ENCODE assay signal across 22 cellular contexts in genomic region chr17:66799839-66800537, GRCh38. TPM values are rescaled to one million over a fixed set of nuclear protein-coding genes. Genes with fewer than 3 reads are reported as not detected.
A peak's percentile ranks its signal among the peaks of the same experiment; 100 is the strongest.
DNase-seq lines count a peak whose midpoint lies in the region; ATAC-seq, FAIRE-seq and TF ChIP-seq lines count a peak whose summit lies in the region.
"Had no signal": no experiment of that assay in that cellular context is flagged by ENCODE, and none has a peak within 500 bp of the region (broad histone marks: within the 10 kb centered on the region; RNA-seq: fewer than 3 reads in every experiment).

No MANE protein-coding gene starts in this region.

- POLR2A ChIA-PET in HepG2 (lab: Yijun Ruan, JAX) (no interaction called here), OCI-LY7 (lab: Charles Lee) (no interaction called here), GM10248 (lab: Yijun Ruan, JAX) (no interaction called here)

- CTCF ChIA-PET in HepG2 (lab: Yijun Ruan, JAX; ENCODE audit: low intra/inter-chr PET ratio, low total read pairs): no interaction called here
- CTCF ChIA-PET in OCI-LY7 (lab: Charles Lee; ENCODE audit: unreplicated experiment): no interaction called here
- CTCF ChIA-PET in GM10248 (lab: Yijun Ruan, JAX): no interaction called here

- H3K27ac ChIP-seq in right lobe of liver: no peak overlapping the region
- no peak overlapping the region for H3K27ac ChIP-seq in HepG2 (ENCODE audit: extremely low read length, insufficient read depth, low read length)
- no peak overlapping the region for H3K27ac ChIP-seq in OCI-LY7 (ENCODE audit: low read depth, low read length, poor library complexity, severe bottlenecking)
- H3K27ac ChIP-seq in smooth muscle cell (ENCODE audit: low read depth): no peak overlapping the region
- H3K27ac ChIP-seq: RWPE1 had no signal

- H2AFZ ChIP-seq in HepG2 (ENCODE audit: low read length) (no peak overlapping the region), OCI-LY7 (ENCODE audit: low read length) (no peak overlapping the region), smooth muscle cell (ENCODE audit: low read depth) (no peak overlapping the region)

- DNase-seq in right lobe of liver (no peak), HepG2 (ENCODE audit: low spot score) (no peak), OCI-LY7 (ENCODE audit: low spot score) (peak; percentile 15), left ventricle myocardium superior (no peak), middle frontal gyrus (ENCODE audit: extremely low spot score, low spot score) (no peak), GM10248 (ENCODE audit: extremely low spot score) (no peak), smooth muscle cell (lab: John Stamatoyannopoulos, UW; ENCODE audit: unreplicated experiment) (no peak), NCI-H2196 (lab: John Stamatoyannopoulos, UW; ENCODE audit: unreplicated experiment) (no peak)
- DNase-seq: activated CD4-positive, alpha-beta T cell treated with anti-CD3 and anti-CD28 coated beads for 4 hours; activated T-cell treated with anti-CD3 and anti-CD28 coated beads for 4 hours; AML-193; effector memory CD4-positive, alpha-beta T cell; H7; NCI-H2029; NCI-H69; occipital lobe; stimulated activated CD4-positive, alpha-beta T cell treated with anti-CD3 and anti-CD28 coated beads, Interleukin-4, amount 100 ng/mL, for 24 hours; stimulated activated CD8-positive, alpha-beta memory T cell treated with anti-CD3 and anti-CD28 coated beads, Interleukin-4, amount 100 ng/mL, for 48 hours had no signal

- TF ChIP-seq RAD21 in HepG2 (CRISPR knock-in tag; IDR thresholded peaks at IDR 0.05): no peak

- FAIRE-seq in HepG2 (lab: Jason Lieb, UNC): no peak

- 80% methylated on average over 8 of the region's 10 CpGs for WGBS in right lobe of liver (ENCODE audit: insufficient coverage, low coverage, low lambda C conversion rate, missing lambda C conversion rate)
- 88% methylated on average over 10 of the region's 10 CpGs for WGBS in HepG2 (ENCODE audit: low lambda C conversion rate)
- 90% methylated on average over 10 of the region's 10 CpGs for WGBS in smooth muscle cell (ENCODE audit: low lambda C conversion rate)

- TF ChIP-seq CTCF in right lobe of liver (IDR thresholded peaks at IDR 0.05): no peak
- no peak; the same call in 1 of the 2 replicates for TF ChIP-seq CTCF in HepG2 (CRISPR knock-in tag; IDR thresholded peaks at IDR 0.05)
- no peak for TF ChIP-seq CTCF in OCI-LY7 (conservative IDR thresholded peaks at IDR 0.05; ENCODE audit: low read length)
- TF ChIP-seq CTCF in GM10248 (IDR thresholded peaks at IDR 0.05; ENCODE audit: control extremely low read depth, extremely low read depth, low read depth, missing control alignments): no peak
- TF ChIP-seq CTCF in smooth muscle cell (IDR thresholded peaks at IDR 0.05; ENCODE audit: borderline replicate concordance, insufficient read depth, poor library complexity, severe bottlenecking): no peak

- peak; percentile 50 to 87 (median 68) for ATAC-seq in right lobe of liver
- ATAC-seq in HepG2: no peak
- ATAC-seq in left ventricle myocardium superior: peak; percentile 60

- in situ Hi-C loops in HepG2 (cut with HindIII; ENCODE audit: extremely low pct_ligation_motif_present, low pct_unique_long_range_greater_than_20kb): no loop called here

- H3K36me3 ChIP-seq in right lobe of liver (no peaks in the 10 kb centered on the region), HepG2 (replicated peaks in 1 of 2; ENCODE audit: control insufficient read depth in 1 of 2, insufficient read depth in 2 of 2, low read length in 2 of 2) (peaks cover 6 to 30% of the 10 kb centered on the region in 2 experiments; a peak in 4 of 5 replicates), OCI-LY7 (ENCODE audit: insufficient read depth, low read length) (no peaks in the 10 kb centered on the region), smooth muscle cell (ENCODE audit: low read depth) (no peaks in the 10 kb centered on the region)

- no peaks in the 10 kb centered on the region for H3F3A ChIP-seq in smooth muscle cell (ENCODE audit: low read depth)

- BruUV-seq in HepG2 (replicated peaks; lab: Mats Ljungman, UMichigan) (no TSS peak), OCI-LY7 (replicated peaks; lab: Mats Ljungman, UMichigan) (no TSS peak)

- H3K9me2 ChIP-seq in OCI-LY7 (ENCODE audit: insufficient read depth, low read length): no peaks in the 10 kb centered on the region

- H3K27me3 ChIP-seq in right lobe of liver: no peaks in the 10 kb centered on the region
- H3K27me3 ChIP-seq in HepG2 (ENCODE audit: control insufficient read depth in 1 of 2, insufficient read depth in 2 of 2, low read length in 2 of 2): no peaks in the 10 kb centered on the region
- no peaks in the 10 kb centered on the region for H3K27me3 ChIP-seq in smooth muscle cell (ENCODE audit: low read depth)

- intact Hi-C loops in right lobe of liver (cut with DNase I): no loop called here
- intact Hi-C loops in HepG2 (cut with micrococcal nuclease; ENCODE audit: unreplicated experiment): no loop called here
- intact Hi-C loops in OCI-LY7 (cut with micrococcal nuclease; ENCODE audit: unreplicated experiment): no loop called here
- intact Hi-C loops in left ventricle myocardium superior (cut with micrococcal nuclease): no loop called here

- H3K79me2 ChIP-seq in HepG2 (ENCODE audit: insufficient read depth, low read length): no peaks in the 10 kb centered on the region
- H3K79me2 ChIP-seq in OCI-LY7 (ENCODE audit: insufficient read depth, low read depth, low read length): no peaks in the 10 kb centered on the region
- H3K79me2 ChIP-seq in smooth muscle cell (ENCODE audit: low read depth): no peaks in the 10 kb centered on the region

- H3K9ac ChIP-seq in HepG2 (ENCODE audit: insufficient read depth, low read depth, low read length) (no peak overlapping the region), smooth muscle cell (ENCODE audit: low read depth) (no peak overlapping the region)

- H3K4me3 ChIP-seq in right lobe of liver (no peak overlapping the region), HepG2 (replicated peaks in 1 of 3; ENCODE audit: insufficient read depth in 1 of 3, low read depth in 2 of 3, low read length in 3 of 3) (no peak overlapping the region), OCI-LY7 (ENCODE audit: low read depth, low read length, poor library complexity, severe bottlenecking) (no peak overlapping the region), smooth muscle cell (no peak overlapping the region)

- no peak for TF ChIP-seq POLR2A in right lobe of liver (IDR thresholded peaks at IDR 0.05)
- no peak for TF ChIP-seq POLR2A in HepG2 (IDR thresholded peaks at IDR 0.05; ENCODE audit: insufficient read depth in 1 of 2, low read depth in 2 of 2, low read length in 2 of 2)

- H3K4me2 ChIP-seq in HepG2 (ENCODE audit: low read depth, low read length) (no peak overlapping the region), OCI-LY7 (ENCODE audit: low read length) (no peak overlapping the region), smooth muscle cell (no peak overlapping the region)

- H3K9me3 ChIP-seq in right lobe of liver: no peaks in the 10 kb centered on the region
- H3K9me3 ChIP-seq in HepG2 (ENCODE audit: low read length): no peaks in the 10 kb centered on the region
- H3K9me3 ChIP-seq in OCI-LY7 (ENCODE audit: low read length): no peaks in the 10 kb centered on the region
- no peaks in the 10 kb centered on the region for H3K9me3 ChIP-seq in smooth muscle cell (replicated peaks; ENCODE audit: low read depth)

- H4K20me1 ChIP-seq in HepG2 (ENCODE audit: insufficient read depth, low read length) (no peaks in the 10 kb centered on the region), OCI-LY7 (ENCODE audit: insufficient read depth, low read length) (no peaks in the 10 kb centered on the region), smooth muscle cell (ENCODE audit: low read depth) (no peaks in the 10 kb centered on the region)

- no peak for TF ChIP-seq EP300 in HepG2 (IDR thresholded peaks at IDR 0.05; ENCODE audit: low read depth in 2 of 2, low read length in 2 of 2)
- no peak for TF ChIP-seq EP300 in HepG2 (CRISPR knock-in tag; IDR thresholded peaks at IDR 0.05; ENCODE audit: borderline replicate concordance)

- no peaks in the 10 kb centered on the region for H3K4me1 ChIP-seq in right lobe of liver
- no peaks in the 10 kb centered on the region for H3K4me1 ChIP-seq in HepG2 (ENCODE audit: insufficient read depth, low read length)
- H3K4me1 ChIP-seq in OCI-LY7 (ENCODE audit: insufficient read depth, low read length, poor library complexity, severe bottlenecking): no peaks in the 10 kb centered on the region
- H3K4me1 ChIP-seq in smooth muscle cell (ENCODE audit: low read depth): peaks cover 3% of the 10 kb centered on the region

RNA-seq across cellular contexts. Expression of gene CACNG5, which starts 34.9 kb away (rescaled TPM):
- total RNA-seq in right lobe of liver (not detected), HepG2 (2016; rRNA removed; fragmentation: Illumina TruSeq; extraction: Trizol) (not detected in 2 replicates), OCI-LY7 (2022) (not detected in 2 replicates), left ventricle myocardium superior (not detected), smooth muscle cell (not detected in 2 replicates)
- total RNA-seq in HepG2 (2016; cell fraction: cytosol; rRNA removed; fragmentation: Illumina TruSeq; extraction: Trizol; ENCODE audit: low read depth): not detected in 2 replicates
- total RNA-seq in HepG2 (2016; cell fraction: insoluble cytoplasmic fraction; rRNA removed; fragmentation: Illumina TruSeq; extraction: Trizol): not detected in 2 replicates
- not detected in 2 replicates for total RNA-seq in HepG2 (2016; cell fraction: membrane; rRNA removed; fragmentation: Illumina TruSeq; extraction: Trizol)
- total RNA-seq in HepG2 (2016; cell fraction: nucleus; rRNA removed; fragmentation: Illumina TruSeq; extraction: Trizol): not detected in 2 replicates
- polyA plus RNA-seq in HepG2 (2011; rRNA removed) (not detected in 2 replicates), smooth muscle cell (not detected in 2 replicates)
- polyA plus RNA-seq in HepG2 (2011; cell fraction: cytosol; rRNA removed): not detected in 2 replicates
- not detected in 2 replicates for polyA plus RNA-seq in HepG2 (2011; cell fraction: nucleus; rRNA removed)
- polyA plus RNA-seq in HepG2 (2012): not detected in 2 replicates
- not detected in 2 replicates for polyA plus RNA-seq in HepG2 (2016; cell fraction: cytosol; fragmentation: Illumina TruSeq; extraction: Trizol; ENCODE audit: low read depth)
- polyA plus RNA-seq in HepG2 (2016; cell fraction: insoluble cytoplasmic fraction; fragmentation: Illumina TruSeq; extraction: Trizol; ENCODE audit: low read depth): not detected in 2 replicates
- polyA plus RNA-seq in HepG2 (2016; cell fraction: membrane; fragmentation: Illumina TruSeq; extraction: Trizol; ENCODE audit: low read depth): not detected in 2 replicates
- polyA plus RNA-seq in HepG2 (2016; cell fraction: nucleus; fragmentation: Illumina TruSeq; extraction: Trizol; ENCODE audit: insufficient read depth, low read depth): not detected in 2 replicates
- polyA minus RNA-seq in HepG2 (2011; rRNA and poly(A)+ RNA removed; ENCODE audit: low replicate concordance): not detected in 2 replicates
- not detected in 2 replicates for polyA minus RNA-seq in HepG2 (2011; cell fraction: cytosol; rRNA and poly(A)+ RNA removed)
- not detected in 2 replicates for polyA minus RNA-seq in HepG2 (2011; cell fraction: nucleus; rRNA and poly(A)+ RNA removed)
- total RNA-seq in OCI-LY7 (2014; rRNA removed; shearing (Covaris generic)): not detected in 2 replicates
- total RNA-seq: HT1080; M059J; T-helper 2 cell treated with Interferon-gamma antibody and Interleukin-4, amounts not matched to agents 100 ng/mL and 5 ng/mL, for 36 hours had no signal
